ENCODE assay signal across 11 cellular contexts in genomic region chr17:6993613-6994056, GRCh38. TPM values are rescaled to one million over a fixed set of nuclear protein-coding genes. Genes with fewer than 3 reads are reported as not detected.
"Had no signal": no experiment of that assay in that cellular context is flagged by ENCODE, and none has a peak within 500 bp of the region (broad histone marks: within the 10 kb centered on the region; RNA-seq: fewer than 3 reads in every experiment).

No MANE protein-coding gene starts in this region.

RNA-seq across cellular contexts. Expression of gene ALOX12, which starts 2.2 kb away (rescaled TPM):
- total RNA-seq: activated CD4-positive, alpha-beta memory T cell treated with anti-CD3 and anti-CD28 coated beads for 36 hours; activated CD4-positive, alpha-beta T cell treated with anti-CD3 and anti-CD28 coated beads for 36 hours; activated CD4-positive, alpha-beta T cell treated with anti-CD3 and anti-CD28 coated beads, Interleukin-2, amount 10 ng/mL, durations not matched to agents 24 days and 14 days; activated naive CD4-positive, alpha-beta T cell treated with anti-CD3 and anti-CD28 coated beads, Interleukin-2, amount 50 U/mL, for 72 hours; activated T-cell treated with anti-CD3 and anti-CD28 coated beads, Interleukin-2, amount 50 U/mL, for 72 hours; astrocyte; dermis microvascular lymphatic vessel endothelial cell; gastrocnemius medialis had no signal
- polyA plus RNA-seq: heart left ventricle had no signal

RNA-seq across cellular contexts. Expression of gene BCL6B, which starts 29.2 kb away (rescaled TPM):
- total RNA-seq: astrocyte, bronchial epithelial cell, epithelial cell of proximal tubule had no signal

RNA-seq across cellular contexts. Expression of gene SLC16A11, which starts 50.3 kb away (rescaled TPM):
- total RNA-seq: astrocyte, bronchial epithelial cell, epithelial cell of proximal tubule had no signal
